In genomic region chr12:62466596-62467411, GRCh38 we compare ENCODE assay signal across 8 cellular contexts. TPM values are rescaled to one million over a fixed set of nuclear protein-coding genes. Genes with fewer than 3 reads are reported as not detected.
DNase-seq lines count a peak whose midpoint lies in the region; ATAC-seq and TF ChIP-seq lines count a peak whose summit lies in the region.

TSS of gene MON2 (plus strand) at chr12:62466826. CDS start at chr12:62467208, 382 bp downstream.

- H3K4me3 Mint-ChIP-seq in activated CD4-positive, alpha-beta T cell treated with anti-CD3 and anti-CD28 coated beads, Interleukin-2, amount 10 ng/mL, durations not matched to agents 7 days and 5 days: peak within 1 kb of the TSS; percentile 88

- TF ChIP-seq CTCF in BJ (IDR thresholded peaks at IDR 0.05; ENCODE audit: insufficient read depth, low read depth, low read length) (peak; percentile 10; the same call in 1 of the 2 replicates), coronary artery (IDR thresholded peaks at IDR 0.05) (no peak)

- DNase-seq in BJ (ENCODE audit: low read depth): peak; percentile 20
- peak; percentile 88 for DNase-seq in GM19240 (ENCODE audit: insufficient read length, low spot score)
- DNase-seq in NCI-H526 treated with DMSO at 0.1 percent for 48 hours (lab: John Stamatoyannopoulos, UW): peak; percentile 77
- peak; percentile 87 for DNase-seq in activated CD4-positive, alpha-beta T cell treated with anti-CD3 and anti-CD28 coated beads, Interleukin-2, amount 10 ng/mL, durations not matched to agents 7 days and 5 days
- peak; percentile 89 for DNase-seq in coronary artery (ENCODE audit: low spot score)
- peak; percentile 90 for DNase-seq in left lobe of liver (ENCODE audit: low spot score)
- DNase-seq in stimulated activated CD4-positive, alpha-beta T cell treated with anti-CD3 and anti-CD28 coated beads, Interleukin-2, amount 100 ng/mL, for 24 hours: peak; percentile 88 to 89

- ATAC-seq in HG03457 (IDR thresholded peaks at IDR 0.05; ENCODE audit: unreplicated experiment) (peak; percentile 98), left lobe of liver (peak; percentile 98)

- H3K27ac Mint-ChIP-seq in activated CD4-positive, alpha-beta T cell treated with anti-CD3 and anti-CD28 coated beads, Interleukin-2, amount 10 ng/mL, durations not matched to agents 7 days and 5 days: peak within 1 kb of the TSS; percentile 88

- POLR2A ChIA-PET in BJ (lab: Charles Lee): no interaction called here
- POLR2A ChIA-PET in activated CD4-positive, alpha-beta T cell treated with anti-CD3 and anti-CD28 coated beads, Interleukin-2, amount 10 ng/mL, durations not matched to agents 7 days and 5 days (lab: Charles Lee): interaction anchor here (1.1 kb wide), 1 partner anchor 136 kb away, joined by 3 read pairs; no protein-coding TSS in a partner anchor

- no peaks in the 10 kb centered on the region for H3K36me3 ChIP-seq in BJ (ENCODE audit: control insufficient read depth, insufficient read depth, low read length)

- CTCF ChIA-PET in BJ (lab: Yijun Ruan, JAX): interaction anchor here (1.1 to 5.2 kb wide), 3 partner anchors 9 to 116 kb away, joined by 3 to 30 read pairs (median 4); no protein-coding TSS in a partner anchor
- CTCF ChIA-PET in activated CD4-positive, alpha-beta T cell treated with anti-CD3 and anti-CD28 coated beads, Interleukin-2, amount 10 ng/mL, durations not matched to agents 7 days and 5 days (lab: Charles Lee): interaction anchor here (0.6 kb wide), 1 partner anchor 1728 kb away, joined by 3 read pairs; no protein-coding TSS in a partner anchor

- H3K36me3 Mint-ChIP-seq in activated CD4-positive, alpha-beta T cell treated with anti-CD3 and anti-CD28 coated beads, Interleukin-2, amount 10 ng/mL, durations not matched to agents 7 days and 5 days (ENCODE audit: low read depth): peaks cover 9% of the 10 kb centered on the region

- peaks cover 14% of the 10 kb centered on the region for H3K9me3 Mint-ChIP-seq in activated CD4-positive, alpha-beta T cell treated with anti-CD3 and anti-CD28 coated beads, Interleukin-2, amount 10 ng/mL, durations not matched to agents 7 days and 5 days

- peaks cover 22% of the 10 kb centered on the region for H3K4me1 Mint-ChIP-seq in activated CD4-positive, alpha-beta T cell treated with anti-CD3 and anti-CD28 coated beads, Interleukin-2, amount 10 ng/mL, durations not matched to agents 7 days and 5 days

- H3K4me3 ChIP-seq in BJ (ENCODE audit: low read depth, low read length): peak within 1 kb of the TSS; percentile 84
- H3K4me3 ChIP-seq in coronary artery: peak within 1 kb of the TSS; percentile 87

- peaks cover 6% of the 10 kb centered on the region for H3K27me3 Mint-ChIP-seq in activated CD4-positive, alpha-beta T cell treated with anti-CD3 and anti-CD28 coated beads, Interleukin-2, amount 10 ng/mL, durations not matched to agents 7 days and 5 days

- H3K27ac ChIP-seq in coronary artery: peak within 1 kb of the TSS; percentile 82 to 86

- H3K27me3 ChIP-seq in BJ (ENCODE audit: control insufficient read depth, insufficient read depth, low read length): no peaks in the 10 kb centered on the region

RNA-seq across cellular contexts. Expression of gene MON2, which starts in this region (rescaled TPM):
- 7.8 and 14.8 TPM in 2 replicates for polyA plus RNA-seq in BJ (2011; rRNA removed)
- 22.6 and 29.5 TPM in 2 replicates for polyA minus RNA-seq in BJ (2011; rRNA and poly(A)+ RNA removed)
- 10 to 100 TPM; 44.2 to 48.7 TPM for total RNA-seq in activated CD4-positive, alpha-beta T cell treated with anti-CD3 and anti-CD28 coated beads, Interleukin-2, amount 10 ng/mL, durations not matched to agents 7 days and 5 days
- total RNA-seq in left lobe of liver: 38.9 TPM

Comparison
In these comparisons a context has a peak if more than half of its experiments do, and no peak if none do; other contexts are left out.
1. Peak in every context shown above with its lines: DNase-seq, ATAC-seq, H3K4me3 ChIP-seq and H3K27ac ChIP-seq.
2. DNase-seq: peak in every context shown above with its lines; median percentile 90 in left lobe of liver; 89 in coronary artery; 88 in stimulated activated CD4-positive, alpha-beta T cell treated with anti-CD3 and anti-CD28 coated beads, Interleukin-2, amount 100 ng/mL, for 24 hours; 88 in GM19240; 87 in activated CD4-positive, alpha-beta T cell treated with anti-CD3 and anti-CD28 coated beads, Interleukin-2, amount 10 ng/mL, durations not matched to agents 7 days and 5 days; 77 in NCI-H526 treated with DMSO at 0.1 percent for 48 hours; 20 in BJ.